Comparison of ENCODE assay signal across 8 cellular contexts in the genomic region with DNA sequence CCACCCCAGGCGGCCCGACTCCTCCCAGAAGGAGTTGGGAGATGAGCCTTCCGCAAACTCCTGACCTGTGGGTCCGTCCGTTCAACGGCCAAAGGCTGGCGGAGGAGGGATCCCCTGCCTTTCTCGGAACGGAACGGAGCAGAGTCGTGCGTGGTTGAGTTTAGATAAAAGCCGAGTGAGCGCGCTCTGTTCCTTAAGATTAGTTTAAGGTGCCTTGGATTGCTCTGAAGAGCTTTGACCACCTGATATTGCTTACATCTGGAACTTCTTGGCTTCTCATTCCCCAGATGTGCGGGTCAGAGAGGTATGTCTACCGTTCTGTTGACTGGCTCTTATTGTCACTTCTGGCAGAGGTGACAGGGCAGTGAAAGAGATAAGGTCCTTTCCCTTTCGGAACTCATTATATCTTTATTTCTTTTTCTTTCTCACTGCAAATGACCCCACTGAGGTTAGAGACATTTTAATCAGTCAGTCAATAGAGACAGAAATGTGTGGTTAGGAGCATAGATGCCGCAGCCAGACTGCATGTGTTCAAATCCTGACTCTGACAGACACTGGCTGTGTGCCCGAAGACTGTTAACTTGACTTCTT. TPM values are rescaled to one million over a fixed set of nuclear protein-coding genes. Genes with fewer than 3 reads are reported as not detected.
DNase-seq lines count a peak whose midpoint lies in the region; ATAC-seq and TF ChIP-seq lines count a peak whose summit lies in the region.

A gene with protein sequence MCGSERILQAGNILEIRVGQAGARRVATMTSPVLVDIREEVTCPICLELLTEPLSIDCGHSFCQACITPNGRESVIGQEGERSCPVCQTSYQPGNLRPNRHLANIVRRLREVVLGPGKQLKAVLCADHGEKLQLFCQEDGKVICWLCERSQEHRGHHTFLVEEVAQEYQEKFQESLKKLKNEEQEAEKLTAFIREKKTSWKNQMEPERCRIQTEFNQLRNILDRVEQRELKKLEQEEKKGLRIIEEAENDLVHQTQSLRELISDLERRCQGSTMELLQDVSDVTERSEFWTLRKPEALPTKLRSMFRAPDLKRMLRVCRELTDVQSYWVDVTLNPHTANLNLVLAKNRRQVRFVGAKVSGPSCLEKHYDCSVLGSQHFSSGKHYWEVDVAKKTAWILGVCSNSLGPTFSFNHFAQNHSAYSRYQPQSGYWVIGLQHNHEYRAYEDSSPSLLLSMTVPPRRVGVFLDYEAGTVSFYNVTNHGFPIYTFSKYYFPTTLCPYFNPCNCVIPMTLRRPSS (plus strand): TSS at position 27 of the 591 bp plus-strand sequence. CDS start 261 bp downstream, at position 288.

- H3K9me3 Mint-ChIP-seq in H9 = no peaks in the 10 kb centered on the region

- H3K36me3 Mint-ChIP-seq in H9 (ENCODE audit: insufficient read depth in 1 of 3, low read depth in 3 of 3) = no peaks in the 10 kb centered on the region; a peak in 1 of 7 replicates

- H3K4me3 ChIP-seq in Peyer's patch (peak within 1 kb of the TSS; percentile 29 to 53 (median 38)), epithelial cell of esophagus (ENCODE audit: low read length) (peak within 1 kb of the TSS; percentile 27), mononuclear cell (ENCODE audit: low read length) (peak within 1 kb of the TSS; percentile 40), urinary bladder (ENCODE audit: low read depth, low read length) (peak within 1 kb of the TSS; percentile 57)

- H3K27me3 Mint-ChIP-seq in H9 (ENCODE audit: low read depth) = no peaks in the 10 kb centered on the region; the same call in 1 of the 2 replicates

- H3K9me3 ChIP-seq in H9 (ENCODE audit: control insufficient read depth, low read depth, low read length) (no peaks in the 10 kb centered on the region), Peyer's patch (no peaks in the 10 kb centered on the region), mononuclear cell (ENCODE audit: low read depth, low read length) (no peaks in the 10 kb centered on the region)

- H3K27ac ChIP-seq in H9 (ENCODE audit: insufficient read length, low read depth, low read length) (no peak within 1 kb of the TSS), Peyer's patch (peak within 1 kb of the TSS in 2 of 4 donors; percentile 41 to 48), urinary bladder (ENCODE audit: low read depth) (peak within 1 kb of the TSS; percentile 83)

- DNase-seq in EL (peak; percentile 66), H9 (peak; percentile 74), Peyer's patch (peak in 2 of 3 donors; percentile 70 to 74), epithelial cell of esophagus (ENCODE audit: low read depth) (peak; percentile 23), G401 (ENCODE audit: low spot score) (no peak)

- H3K23me2 ChIP-seq in H9 (ENCODE audit: insufficient read length, low read depth, low read length, poor library complexity, severe bottlenecking) = peaks cover 7% of the 10 kb centered on the region

- whole genome bisulfite sequencing in H9 (ENCODE audit: extremely low coverage, insufficient read length, low lambda C conversion rate) = no CpG with 5 or more reads among the region's 20 CpGs
- 6% methylated on average over 20 of the region's 20 CpGs for WGBS in urinary bladder

- H3K23ac ChIP-seq in H9 (ENCODE audit: insufficient read length, low read depth, low read length) = no peak within 1 kb of the TSS

- peak within 1 kb of the TSS; percentile 79; the same call in 1 of the 2 replicates for H3K14ac ChIP-seq in H9 (ENCODE audit: insufficient read depth, low read length)

- H3K27me3 ChIP-seq in H9 (ENCODE audit: insufficient read depth, low read length) = no peaks in the 10 kb centered on the region
- H3K27me3 ChIP-seq in Peyer's patch = no peaks in the 10 kb centered on the region
- no peaks in the 10 kb centered on the region for H3K27me3 ChIP-seq in mononuclear cell (ENCODE audit: insufficient read depth, low read length)

- H3K56ac ChIP-seq in H9 (ENCODE audit: insufficient read length, low read depth, low read length) = no peak within 1 kb of the TSS

- no peak within 1 kb of the TSS for H2BK12ac ChIP-seq in H9 (ENCODE audit: insufficient read length, low read depth, low read length)

- no peak within 1 kb of the TSS for H4K91ac ChIP-seq in H9 (ENCODE audit: insufficient read length, low read depth, low read length)

- no peaks in the 10 kb centered on the region for H3K36me3 ChIP-seq in Peyer's patch
- H3K36me3 ChIP-seq in urinary bladder (ENCODE audit: insufficient read depth) = no peaks in the 10 kb centered on the region

- peak within 1 kb of the TSS; percentile 91 to 94 (median 93) for H3K27ac Mint-ChIP-seq in H9

- TF ChIP-seq CTCF in H9 (conservative IDR thresholded peaks at IDR 0.05) (no peak), Peyer's patch (IDR thresholded peaks at IDR 0.05) (no peak), epithelial cell of esophagus (IDR thresholded peaks at IDR 0.05; ENCODE audit: insufficient read depth, low read depth, low read length, missing control alignments) (no peak)

- H3K9ac ChIP-seq in H9 (ENCODE audit: extremely low read depth, insufficient read length, low read length) = peak within 1 kb of the TSS; percentile 62

- no peak within 1 kb of the TSS for H4K5ac ChIP-seq in H9 (ENCODE audit: insufficient read length, low read depth, low read length)

- H4K20me1 ChIP-seq in H9 (ENCODE audit: control insufficient read depth, insufficient read depth, insufficient read length) = no peaks in the 10 kb centered on the region

- no peak within 1 kb of the TSS for H3K18ac ChIP-seq in H9 (ENCODE audit: insufficient read length, low read depth, low read length)

- TF ChIP-seq POLR2A in Peyer's patch (IDR thresholded peaks at IDR 0.05) = no peak

- H3K79me1 ChIP-seq in H9 (ENCODE audit: insufficient read depth, low read depth, low read length, poor library complexity, severe bottlenecking) = no peaks in the 10 kb centered on the region

- peak within 1 kb of the TSS; percentile 73 for H2AFZ ChIP-seq in H9 (ENCODE audit: low read length)

- peak within 1 kb of the TSS; percentile 85 to 93 for H3K4me3 Mint-ChIP-seq in H9

- H2BK120ac ChIP-seq in H9 (ENCODE audit: low read depth, low read length, poor library complexity, severe bottlenecking) = no peak within 1 kb of the TSS

- in situ Hi-C loops in G401 (cut with HindIII; ENCODE audit: low sequenced_read_pairs) = no loop called here

- H3K4ac ChIP-seq in H9 (ENCODE audit: low read depth, low read length) = no peak within 1 kb of the TSS

- peak within 1 kb of the TSS; percentile 62 for H3K4me2 ChIP-seq in H9 (ENCODE audit: insufficient read depth, insufficient read length, low read length)

- no peak for ATAC-seq in GM18907 (IDR thresholded peaks at IDR 0.05; ENCODE audit: unreplicated experiment)

- peaks cover 4% of the 10 kb centered on the region; the same call in 1 of the 2 replicates for H3K79me2 ChIP-seq in H9 (ENCODE audit: insufficient read depth, low read length)

- no peak within 1 kb of the TSS for H2AK5ac ChIP-seq in H9 (ENCODE audit: insufficient read length, low read length)

- no peak within 1 kb of the TSS for H2BK15ac ChIP-seq in H9 (ENCODE audit: low read depth, low read length)

- no peak within 1 kb of the TSS for H2BK5ac ChIP-seq in H9 (ENCODE audit: insufficient read length, low read length)

- no peak within 1 kb of the TSS for H2BK20ac ChIP-seq in H9 (ENCODE audit: low read depth, low read length, poor library complexity, severe bottlenecking)

- no peak within 1 kb of the TSS for H3T11ph ChIP-seq in H9 (ENCODE audit: low read length)

- H3K4me1 ChIP-seq in H9 (ENCODE audit: insufficient read depth, low read length) = no peaks in the 10 kb centered on the region
- peaks cover 0 to 12% (median 0%) of the 10 kb centered on the region in 4 donors for H3K4me1 ChIP-seq in Peyer's patch
- peaks cover 10% of the 10 kb centered on the region for H3K4me1 ChIP-seq in mononuclear cell (ENCODE audit: insufficient read depth, low read length)
- H3K4me1 ChIP-seq in urinary bladder (ENCODE audit: insufficient read depth) = no peaks in the 10 kb centered on the region

- no peak within 1 kb of the TSS for H4K8ac ChIP-seq in H9 (replicated peaks; ENCODE audit: insufficient read length, low read depth, low read length)

- peaks cover 35 to 41% of the 10 kb centered on the region in 2 experiments for H3K4me1 Mint-ChIP-seq in H9

RNA-seq across cellular contexts. Expression of the gene that starts here (rescaled TPM):
- total RNA-seq in H9 (2021) = 14.1 and 17.9 TPM in 2 replicates
- 1 to 10 TPM in 3 of 4 donors, under 1 TPM in 1; 0.53 to 3.3 (median 1.3) TPM for total RNA-seq in Peyer's patch
- 0.42 TPM for total RNA-seq in mononuclear cell
- 5.5 TPM for total RNA-seq in urinary bladder
- polyA plus RNA-seq in urinary bladder = 4.1 TPM
- total RNA-seq in G401 (2014; rRNA removed; shearing (Covaris generic)) = not detected in 2 replicates
